8 cellular contexts compared by ENCODE assay signal in genomic region chr7:30504347-30505173, GRCh38. TPM values are rescaled to one million over a fixed set of nuclear protein-coding genes. Genes with fewer than 3 reads are reported as not detected.
DNase-seq lines count a peak whose midpoint lies in the region; ATAC-seq, FAIRE-seq and TF ChIP-seq lines count a peak whose summit lies in the region.

Gene GGCT (minus strand): TSS chr7:30504829. CDS start chr7:30504709, 120 bp downstream.

- H3K9ac ChIP-seq in HepG2 (ENCODE audit: insufficient read depth, low read depth, low read length): peak within 1 kb of the TSS; percentile 85

- TF ChIP-seq EP300 in HepG2 (IDR thresholded peaks at IDR 0.05; ENCODE audit: low read depth in 2 of 2, low read length in 2 of 2): no peak
- TF ChIP-seq EP300 in HepG2 (CRISPR knock-in tag; IDR thresholded peaks at IDR 0.05; ENCODE audit: borderline replicate concordance): peak; percentile 41; the same call in 1 of the 2 replicates

- ATAC-seq in GM19395 (IDR thresholded peaks at IDR 0.05; ENCODE audit: unreplicated experiment): peak; percentile 98
- ATAC-seq in HG03565 (IDR thresholded peaks at IDR 0.05; ENCODE audit: unreplicated experiment): peak; percentile 95
- peak; percentile 98 for ATAC-seq in HepG2

- FAIRE-seq in HepG2 (lab: Jason Lieb, UNC): peak; percentile 96

- H3K4me1 ChIP-seq in HepG2 (ENCODE audit: insufficient read depth, low read length): peaks cover 41% of the 10 kb centered on the region

- peaks cover 42% of the 10 kb centered on the region for H3K79me2 ChIP-seq in HepG2 (ENCODE audit: insufficient read depth, low read length)

- no TSS peak for BruUV-seq in HepG2 (replicated peaks; lab: Mats Ljungman, UMichigan)

- DNase-seq in CD14-positive monocyte (ENCODE audit: low spot score): peak; percentile 99
- DNase-seq in NCI-H774 (lab: John Stamatoyannopoulos, UW): peak; percentile 96
- DNase-seq in activated CD4-positive, alpha-beta T cell treated with anti-CD3 and anti-CD28 coated beads, Interleukin-2, amount 50 U/mL, for 4 hours: peak; percentile 95 to 97
- peak; percentile 99 for DNase-seq in dermis blood vessel endothelial cell
- peak; percentile 97 for DNase-seq in HepG2 (ENCODE audit: low spot score)
- peak; percentile 97 for DNase-seq in stimulated activated CD4-positive, alpha-beta T cell treated with anti-CD3 and anti-CD28 coated beads, Interleukin-4, amount 100 ng/mL, for 1 hour

- no peaks in the 10 kb centered on the region for H4K20me1 ChIP-seq in HepG2 (ENCODE audit: insufficient read depth, low read length)

- H3K27me3 ChIP-seq in HepG2 (ENCODE audit: control insufficient read depth in 1 of 2, insufficient read depth in 2 of 2, low read length in 2 of 2): no peaks in the 10 kb centered on the region

- H3K4me3 ChIP-seq in HepG2 (replicated peaks in 1 of 3; ENCODE audit: insufficient read depth in 1 of 3, low read depth in 2 of 3, low read length in 3 of 3): peak within 1 kb of the TSS; percentile 68 to 86 (median 82)

- H2AFZ ChIP-seq in HepG2 (ENCODE audit: low read length): no peak within 1 kb of the TSS

- CTCF ChIA-PET in HepG2 (lab: Yijun Ruan, JAX; ENCODE audit: low intra/inter-chr PET ratio, low total read pairs): no interaction called here

- H3K9me3 Mint-ChIP-seq in CD14-positive monocyte: peaks cover 0 to 10% (median 7%) of the 10 kb centered on the region in 7 donors

- peak within 1 kb of the TSS; percentile 91 to 95 for H3K4me3 Mint-ChIP-seq in CD14-positive monocyte

- H3K36me3 ChIP-seq in HepG2 (replicated peaks in 1 of 2; ENCODE audit: control insufficient read depth in 1 of 2, insufficient read depth in 2 of 2, low read length in 2 of 2): no peaks in the 10 kb centered on the region

- H3K9me3 ChIP-seq in HepG2 (ENCODE audit: low read length): no peaks in the 10 kb centered on the region

- peak; percentile 17; the same call in 1 of the 2 replicates for TF ChIP-seq RAD21 in HepG2 (CRISPR knock-in tag; IDR thresholded peaks at IDR 0.05)

- TF ChIP-seq CTCF in CD14-positive monocyte (IDR thresholded peaks at IDR 0.05) (no peak), HepG2 (CRISPR knock-in tag; IDR thresholded peaks at IDR 0.05) (no peak)

- H3K27me3 Mint-ChIP-seq in CD14-positive monocyte (ENCODE audit: low read depth in 3 of 3): peaks cover 0 to 1% (median 0%) of the 10 kb centered on the region in 3 donors

- peak within 1 kb of the TSS; percentile 88 for H3K4me2 ChIP-seq in HepG2 (ENCODE audit: low read depth, low read length)

- H3K36me3 Mint-ChIP-seq in CD14-positive monocyte: peaks cover 5 to 15% of the 10 kb centered on the region in 2 donors

- POLR2A ChIA-PET in HepG2 (lab: Yijun Ruan, JAX): no interaction called here

- H3K4me1 Mint-ChIP-seq in CD14-positive monocyte: peaks cover 30% of the 10 kb centered on the region

- H3K27ac Mint-ChIP-seq in CD14-positive monocyte: peak within 1 kb of the TSS; percentile 78 to 94 (median 90)

- in situ Hi-C loops in HepG2 (cut with HindIII; ENCODE audit: extremely low pct_ligation_motif_present, low pct_unique_long_range_greater_than_20kb): no loop called here

- WGBS in HepG2 (ENCODE audit: low lambda C conversion rate): 3% methylated on average over 18 of the region's 61 CpGs

- H3K27ac ChIP-seq in HepG2 (ENCODE audit: extremely low read length, insufficient read depth, low read length): peak within 1 kb of the TSS; percentile 74

- intact Hi-C loops in CD14-positive monocyte (cut with micrococcal nuclease): loop anchor here in 1 of 2 donors (2.0 kb wide), 1 partner anchor 90 kb away; the partner anchor contains the start of gene GARS1
- intact Hi-C loops in HepG2 (cut with micrococcal nuclease; ENCODE audit: unreplicated experiment): loop anchor here (1.0 kb wide), 1 partner anchor 26 kb away; the partner anchor contains the start of gene NOD1

- TF ChIP-seq POLR2A in HepG2 (IDR thresholded peaks at IDR 0.05; ENCODE audit: insufficient read depth in 1 of 2, low read depth in 2 of 2, low read length in 2 of 2): peak; percentile 94 to 97

TF ChIP-seq in HepG2, 621 proteins besides CTCF, POLR2A, EP300 and RAD21 (continues in another document):
- TF ChIP-seq ZBED4 (CRISPR knock-in tag; IDR thresholded peaks at IDR 0.05; ENCODE audit: borderline replicate concordance): peak; percentile 19; the same call in 1 of the 2 replicates
- TF ChIP-seq EEA1 (CRISPR knock-in tag; IDR thresholded peaks at IDR 0.05; ENCODE audit: borderline replicate concordance): peak; percentile 59; the same call in 1 of the 2 replicates
- peak; percentile 67; the same call in 1 of the 2 replicates for TF ChIP-seq ZBTB20 (CRISPR knock-in tag; IDR thresholded peaks at IDR 0.05; ENCODE audit: borderline replicate concordance, low read depth)
- no peak for TF ChIP-seq HOXA5 (CRISPR knock-in tag; IDR thresholded peaks at IDR 0.05)
- TF ChIP-seq ZNF800 (CRISPR knock-in tag; IDR thresholded peaks at IDR 0.05): 0 out of 2 replicates have a peak, but pooled peaks have one; percentile 67
- no peak for TF ChIP-seq CCAR2 (optimal IDR thresholded peaks at IDR 0.05; ENCODE audit: low read depth, low read length)

RNA-seq across cellular contexts. Expression of gene GGCT, which starts in this region (rescaled TPM):
- polyA plus RNA-seq in CD14-positive monocyte: 10 to 100 TPM; 10.7 to 18.1 TPM
- total RNA-seq in dermis blood vessel endothelial cell: 28.6 and 35.6 TPM in 2 replicates
- total RNA-seq in HepG2 (2016; rRNA removed; fragmentation: Illumina TruSeq; extraction: Trizol): 78.3 and 100 TPM in 2 replicates
- 39.7 and 45.3 TPM in 2 replicates for total RNA-seq in HepG2 (2016; cell fraction: cytosol; rRNA removed; fragmentation: Illumina TruSeq; extraction: Trizol; ENCODE audit: low read depth)
- total RNA-seq in HepG2 (2016; cell fraction: insoluble cytoplasmic fraction; rRNA removed; fragmentation: Illumina TruSeq; extraction: Trizol): 82.1 and 105 TPM in 2 replicates
- total RNA-seq in HepG2 (2016; cell fraction: membrane; rRNA removed; fragmentation: Illumina TruSeq; extraction: Trizol): 67.8 and 73.9 TPM in 2 replicates
- 32.3 and 39.6 TPM in 2 replicates for total RNA-seq in HepG2 (2016; cell fraction: nucleus; rRNA removed; fragmentation: Illumina TruSeq; extraction: Trizol)
- 14.0 and 19.5 TPM in 2 replicates for polyA plus RNA-seq in HepG2 (2011; rRNA removed)
- 11.4 and 15.5 TPM in 2 replicates for polyA plus RNA-seq in HepG2 (2011; cell fraction: cytosol; rRNA removed)
- polyA plus RNA-seq in HepG2 (2011; cell fraction: nucleus; rRNA removed): 4.5 and 4.6 TPM in 2 replicates
- 24.6 and 36.2 TPM in 2 replicates for polyA plus RNA-seq in HepG2 (2012)
- 46.7 and 63.3 TPM in 2 replicates for polyA plus RNA-seq in HepG2 (2016; cell fraction: cytosol; fragmentation: Illumina TruSeq; extraction: Trizol; ENCODE audit: low read depth)
- 121 TPM in 2 replicates for polyA plus RNA-seq in HepG2 (2016; cell fraction: insoluble cytoplasmic fraction; fragmentation: Illumina TruSeq; extraction: Trizol; ENCODE audit: low read depth)
- 69.8 and 73.0 TPM in 2 replicates for polyA plus RNA-seq in HepG2 (2016; cell fraction: membrane; fragmentation: Illumina TruSeq; extraction: Trizol; ENCODE audit: low read depth)
- polyA plus RNA-seq in HepG2 (2016; cell fraction: nucleus; fragmentation: Illumina TruSeq; extraction: Trizol; ENCODE audit: insufficient read depth, low read depth): 58.4 and 59.1 TPM in 2 replicates
- 8.0 and 33.3 TPM in 2 replicates for polyA minus RNA-seq in HepG2 (2011; rRNA and poly(A)+ RNA removed; ENCODE audit: low replicate concordance)
- polyA minus RNA-seq in HepG2 (2011; cell fraction: cytosol; rRNA and poly(A)+ RNA removed): 5.6 and 6.7 TPM in 2 replicates
- polyA minus RNA-seq in HepG2 (2011; cell fraction: nucleus; rRNA and poly(A)+ RNA removed): 5.8 and 6.7 TPM in 2 replicates

Comparison
In these comparisons a context has a peak if more than half of its experiments do, and no peak if none do; other contexts are left out.
1. Peak in every context shown above with its lines: DNase-seq, ATAC-seq, H3K4me3 ChIP-seq and H3K27ac ChIP-seq.